Comparison of ENCODE assay signal across 1 cellular context in genomic region chr1:31931241-31932225, GRCh38.
A peak's percentile ranks its signal among the peaks of the same experiment; 100 is the strongest.
TF ChIP-seq lines count a peak whose summit lies in the region.

No MANE protein-coding gene starts in this region.

TF ChIP-seq in K562, 482 proteins besides CTCF, POLR2A, EP300 and RAD21 (continued from another document and continues in another):
- TF ChIP-seq ZSCAN29 (IDR thresholded peaks at IDR 0.05): no peak
- no peak for TF ChIP-seq NELFE (IDR thresholded peaks at IDR 0.05; ENCODE audit: insufficient read depth, insufficient read length)
- no peak for TF ChIP-seq ZBTB7A (IDR thresholded peaks at IDR 0.05; ENCODE audit: borderline replicate concordance, control insufficient read depth, low read depth, low read length)
- TF ChIP-seq DMBX1 (CRISPR knock-in tag; IDR thresholded peaks at IDR 0.05; ENCODE audit: borderline replicate concordance): no peak
- TF ChIP-seq SMARCE1 (IDR thresholded peaks at IDR 0.05): peak; percentile 84
- no peak for TF ChIP-seq SRSF7 (optimal IDR thresholded peaks at IDR 0.05; ENCODE audit: low read depth, low read length)
- TF ChIP-seq ZFP30 (CRISPR knock-in tag; IDR thresholded peaks at IDR 0.05; ENCODE audit: borderline replicate concordance): no peak
- no peak for TF ChIP-seq ILF3 (IDR thresholded peaks at IDR 0.05; ENCODE audit: borderline replicate concordance)
- TF ChIP-seq SOX6 (IDR thresholded peaks at IDR 0.05): peak; percentile 86
- TF ChIP-seq MTA3 (IDR thresholded peaks at IDR 0.05; ENCODE audit: borderline replicate concordance): no peak
- no peak for TF ChIP-seq ZBTB1 (CRISPR knock-in tag; IDR thresholded peaks at IDR 0.05; ENCODE audit: borderline replicate concordance, low read depth)
- TF ChIP-seq, protein P1, sequence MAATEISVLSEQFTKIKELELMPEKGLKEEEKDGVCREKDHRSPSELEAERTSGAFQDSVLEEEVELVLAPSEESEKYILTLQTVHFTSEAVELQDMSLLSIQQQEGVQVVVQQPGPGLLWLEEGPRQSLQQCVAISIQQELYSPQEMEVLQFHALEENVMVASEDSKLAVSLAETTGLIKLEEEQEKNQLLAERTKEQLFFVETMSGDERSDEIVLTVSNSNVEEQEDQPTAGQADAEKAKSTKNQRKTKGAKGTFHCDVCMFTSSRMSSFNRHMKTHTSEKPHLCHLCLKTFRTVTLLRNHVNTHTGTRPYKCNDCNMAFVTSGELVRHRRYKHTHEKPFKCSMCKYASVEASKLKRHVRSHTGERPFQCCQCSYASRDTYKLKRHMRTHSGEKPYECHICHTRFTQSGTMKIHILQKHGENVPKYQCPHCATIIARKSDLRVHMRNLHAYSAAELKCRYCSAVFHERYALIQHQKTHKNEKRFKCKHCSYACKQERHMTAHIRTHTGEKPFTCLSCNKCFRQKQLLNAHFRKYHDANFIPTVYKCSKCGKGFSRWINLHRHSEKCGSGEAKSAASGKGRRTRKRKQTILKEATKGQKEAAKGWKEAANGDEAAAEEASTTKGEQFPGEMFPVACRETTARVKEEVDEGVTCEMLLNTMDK (IDR thresholded peaks at IDR 0.05; ENCODE audit: borderline replicate concordance, insufficient read depth, low read depth, low read length, poor library complexity, severe bottlenecking): no peak
- TF ChIP-seq CBX5 (IDR thresholded peaks at IDR 0.05; ENCODE audit: borderline replicate concordance, low read depth): no peak
- TF ChIP-seq, protein P2, sequence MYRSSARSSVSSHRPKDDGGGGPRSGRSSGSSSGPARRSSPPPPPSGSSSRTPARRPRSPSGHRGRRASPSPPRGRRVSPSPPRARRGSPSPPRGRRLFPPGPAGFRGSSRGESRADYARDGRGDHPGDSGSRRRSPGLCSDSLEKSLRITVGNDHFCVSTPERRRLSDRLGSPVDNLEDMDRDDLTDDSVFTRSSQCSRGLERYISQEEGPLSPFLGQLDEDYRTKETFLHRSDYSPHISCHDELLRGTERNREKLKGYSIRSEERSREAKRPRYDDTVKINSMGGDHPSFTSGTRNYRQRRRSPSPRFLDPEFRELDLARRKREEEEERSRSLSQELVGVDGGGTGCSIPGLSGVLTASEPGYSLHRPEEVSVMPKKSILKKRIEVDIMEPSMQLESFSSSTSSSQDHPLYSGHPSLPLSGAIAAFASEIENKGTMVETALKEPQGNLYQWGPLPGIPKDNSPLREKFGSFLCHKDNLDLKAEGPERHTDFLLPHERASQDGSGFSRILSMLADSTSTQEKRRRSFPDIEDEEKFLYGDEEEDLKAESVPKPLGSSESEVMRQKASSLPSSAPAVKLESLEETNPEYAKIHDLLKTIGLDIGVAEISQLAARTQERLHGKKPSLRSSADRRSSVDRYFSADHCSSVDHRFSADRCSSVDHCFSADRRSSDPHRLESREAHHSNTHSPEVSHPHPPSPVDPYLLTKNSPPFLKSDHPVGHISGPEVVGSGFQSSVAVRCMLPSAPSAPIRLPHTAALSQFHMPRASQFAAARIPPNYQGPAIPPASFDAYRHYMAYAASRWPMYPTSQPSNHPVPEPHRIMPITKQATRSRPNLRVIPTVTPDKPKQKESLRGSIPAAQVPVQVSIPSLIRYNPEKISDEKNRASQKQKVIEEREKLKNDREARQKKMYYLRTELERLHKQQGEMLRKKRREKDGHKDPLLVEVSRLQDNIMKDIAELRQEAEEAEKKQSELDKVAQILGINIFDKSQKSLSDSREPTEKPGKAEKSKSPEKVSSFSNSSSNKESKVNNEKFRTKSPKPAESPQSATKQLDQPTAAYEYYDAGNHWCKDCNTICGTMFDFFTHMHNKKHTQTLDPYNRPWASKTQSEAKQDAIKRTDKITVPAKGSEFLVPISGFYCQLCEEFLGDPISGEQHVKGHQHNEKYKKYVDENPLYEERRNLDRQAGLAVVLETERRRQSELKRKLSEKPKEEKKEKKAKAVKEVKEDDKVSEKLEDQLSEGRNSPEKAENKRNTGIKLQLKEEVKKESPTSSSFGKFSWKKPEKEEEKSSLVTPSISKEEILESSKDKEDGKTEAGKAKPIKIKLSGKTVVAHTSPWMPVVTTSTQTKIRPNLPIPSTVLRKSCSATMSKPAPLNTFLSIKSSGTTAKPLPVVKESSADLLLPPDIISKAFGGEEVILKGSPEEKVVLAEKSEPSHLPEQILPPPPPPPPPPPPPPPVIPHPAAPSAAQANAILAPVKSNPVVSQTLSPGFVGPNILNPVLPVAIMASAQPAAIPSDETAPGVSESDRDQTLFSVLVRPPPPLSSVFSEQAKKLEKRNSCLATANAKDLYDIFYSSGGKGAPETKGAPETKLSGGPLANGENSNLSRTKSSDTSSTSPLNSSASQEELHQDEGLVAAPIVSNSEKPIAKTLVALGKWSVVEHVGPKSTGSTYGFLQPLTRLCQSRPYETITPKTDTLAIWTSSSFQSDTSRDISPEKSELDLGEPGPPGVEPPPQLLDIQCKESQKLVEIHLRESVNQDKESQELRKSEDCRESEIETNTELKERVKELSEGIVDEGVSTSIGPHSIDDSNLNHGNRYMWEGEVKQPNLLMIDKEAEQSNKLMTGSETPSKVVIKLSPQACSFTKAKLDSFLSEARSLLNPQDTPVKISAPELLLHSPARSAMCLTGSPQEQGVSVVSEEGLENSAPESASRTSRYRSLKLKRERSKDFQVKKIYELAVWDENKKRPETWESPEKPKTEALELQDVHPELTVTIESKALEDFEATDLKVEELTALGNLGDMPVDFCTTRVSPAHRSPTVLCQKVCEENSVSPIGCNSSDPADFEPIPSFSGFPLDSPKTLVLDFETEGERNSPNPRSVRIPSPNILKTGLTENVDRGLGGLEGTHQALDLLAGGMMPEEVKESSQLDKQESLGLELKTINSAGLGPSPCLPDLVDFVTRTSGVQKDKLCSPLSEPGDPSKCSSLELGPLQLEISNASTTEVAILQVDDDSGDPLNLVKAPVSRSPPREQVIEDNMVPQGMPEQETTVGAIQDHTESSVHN (IDR thresholded peaks at IDR 0.05; ENCODE audit: borderline replicate concordance in 1 of 2, low read depth in 1 of 2): 0 out of 4 replicates have a peak, but pooled peaks of 1 of the 2 experiments have one; percentile 15
- no peak for TF ChIP-seq ZNF583 (CRISPR knock-in tag; IDR thresholded peaks at IDR 0.05)
- no peak for TF ChIP-seq BCL6 (CRISPR knock-in tag; IDR thresholded peaks at IDR 0.05)
- no peak for TF ChIP-seq YBX1 (IDR thresholded peaks at IDR 0.05)
- TF ChIP-seq TRIM24 (IDR thresholded peaks at IDR 0.05): 0 out of 4 replicates have a peak, but pooled peaks of 1 of the 2 experiments have one; percentile 16
- no peak for TF ChIP-seq TFAP4 (CRISPR knock-in tag; IDR thresholded peaks at IDR 0.05; ENCODE audit: borderline replicate concordance)
- TF ChIP-seq, protein P3, sequence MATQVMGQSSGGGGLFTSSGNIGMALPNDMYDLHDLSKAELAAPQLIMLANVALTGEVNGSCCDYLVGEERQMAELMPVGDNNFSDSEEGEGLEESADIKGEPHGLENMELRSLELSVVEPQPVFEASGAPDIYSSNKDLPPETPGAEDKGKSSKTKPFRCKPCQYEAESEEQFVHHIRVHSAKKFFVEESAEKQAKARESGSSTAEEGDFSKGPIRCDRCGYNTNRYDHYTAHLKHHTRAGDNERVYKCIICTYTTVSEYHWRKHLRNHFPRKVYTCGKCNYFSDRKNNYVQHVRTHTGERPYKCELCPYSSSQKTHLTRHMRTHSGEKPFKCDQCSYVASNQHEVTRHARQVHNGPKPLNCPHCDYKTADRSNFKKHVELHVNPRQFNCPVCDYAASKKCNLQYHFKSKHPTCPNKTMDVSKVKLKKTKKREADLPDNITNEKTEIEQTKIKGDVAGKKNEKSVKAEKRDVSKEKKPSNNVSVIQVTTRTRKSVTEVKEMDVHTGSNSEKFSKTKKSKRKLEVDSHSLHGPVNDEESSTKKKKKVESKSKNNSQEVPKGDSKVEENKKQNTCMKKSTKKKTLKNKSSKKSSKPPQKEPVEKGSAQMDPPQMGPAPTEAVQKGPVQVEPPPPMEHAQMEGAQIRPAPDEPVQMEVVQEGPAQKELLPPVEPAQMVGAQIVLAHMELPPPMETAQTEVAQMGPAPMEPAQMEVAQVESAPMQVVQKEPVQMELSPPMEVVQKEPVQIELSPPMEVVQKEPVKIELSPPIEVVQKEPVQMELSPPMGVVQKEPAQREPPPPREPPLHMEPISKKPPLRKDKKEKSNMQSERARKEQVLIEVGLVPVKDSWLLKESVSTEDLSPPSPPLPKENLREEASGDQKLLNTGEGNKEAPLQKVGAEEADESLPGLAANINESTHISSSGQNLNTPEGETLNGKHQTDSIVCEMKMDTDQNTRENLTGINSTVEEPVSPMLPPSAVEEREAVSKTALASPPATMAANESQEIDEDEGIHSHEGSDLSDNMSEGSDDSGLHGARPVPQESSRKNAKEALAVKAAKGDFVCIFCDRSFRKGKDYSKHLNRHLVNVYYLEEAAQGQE (CRISPR knock-in tag; IDR thresholded peaks at IDR 0.05; ENCODE audit: low read depth): no peak
- 0 out of 2 replicates have a peak, but pooled peaks have one; percentile 40 for TF ChIP-seq ZNF644 (tag; IDR thresholded peaks at IDR 0.05; ENCODE audit: low read depth)
- TF ChIP-seq PCBP1 (IDR thresholded peaks at IDR 0.05; ENCODE audit: low read depth, low read length, poor library complexity, severe bottlenecking): no peak
- TF ChIP-seq, protein P4, sequence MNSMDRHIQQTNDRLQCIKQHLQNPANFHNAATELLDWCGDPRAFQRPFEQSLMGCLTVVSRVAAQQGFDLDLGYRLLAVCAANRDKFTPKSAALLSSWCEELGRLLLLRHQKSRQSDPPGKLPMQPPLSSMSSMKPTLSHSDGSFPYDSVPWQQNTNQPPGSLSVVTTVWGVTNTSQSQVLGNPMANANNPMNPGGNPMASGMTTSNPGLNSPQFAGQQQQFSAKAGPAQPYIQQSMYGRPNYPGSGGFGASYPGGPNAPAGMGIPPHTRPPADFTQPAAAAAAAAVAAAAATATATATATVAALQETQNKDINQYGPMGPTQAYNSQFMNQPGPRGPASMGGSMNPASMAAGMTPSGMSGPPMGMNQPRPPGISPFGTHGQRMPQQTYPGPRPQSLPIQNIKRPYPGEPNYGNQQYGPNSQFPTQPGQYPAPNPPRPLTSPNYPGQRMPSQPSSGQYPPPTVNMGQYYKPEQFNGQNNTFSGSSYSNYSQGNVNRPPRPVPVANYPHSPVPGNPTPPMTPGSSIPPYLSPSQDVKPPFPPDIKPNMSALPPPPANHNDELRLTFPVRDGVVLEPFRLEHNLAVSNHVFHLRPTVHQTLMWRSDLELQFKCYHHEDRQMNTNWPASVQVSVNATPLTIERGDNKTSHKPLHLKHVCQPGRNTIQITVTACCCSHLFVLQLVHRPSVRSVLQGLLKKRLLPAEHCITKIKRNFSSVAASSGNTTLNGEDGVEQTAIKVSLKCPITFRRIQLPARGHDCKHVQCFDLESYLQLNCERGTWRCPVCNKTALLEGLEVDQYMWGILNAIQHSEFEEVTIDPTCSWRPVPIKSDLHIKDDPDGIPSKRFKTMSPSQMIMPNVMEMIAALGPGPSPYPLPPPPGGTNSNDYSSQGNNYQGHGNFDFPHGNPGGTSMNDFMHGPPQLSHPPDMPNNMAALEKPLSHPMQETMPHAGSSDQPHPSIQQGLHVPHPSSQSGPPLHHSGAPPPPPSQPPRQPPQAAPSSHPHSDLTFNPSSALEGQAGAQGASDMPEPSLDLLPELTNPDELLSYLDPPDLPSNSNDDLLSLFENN (IDR thresholded peaks at IDR 0.05; ENCODE audit: low read depth in 2 of 2, low read length in 2 of 2): no peak
- TF ChIP-seq NCOA1 (IDR thresholded peaks at IDR 0.05; ENCODE audit: low read depth): no peak
- TF ChIP-seq, protein P5, sequence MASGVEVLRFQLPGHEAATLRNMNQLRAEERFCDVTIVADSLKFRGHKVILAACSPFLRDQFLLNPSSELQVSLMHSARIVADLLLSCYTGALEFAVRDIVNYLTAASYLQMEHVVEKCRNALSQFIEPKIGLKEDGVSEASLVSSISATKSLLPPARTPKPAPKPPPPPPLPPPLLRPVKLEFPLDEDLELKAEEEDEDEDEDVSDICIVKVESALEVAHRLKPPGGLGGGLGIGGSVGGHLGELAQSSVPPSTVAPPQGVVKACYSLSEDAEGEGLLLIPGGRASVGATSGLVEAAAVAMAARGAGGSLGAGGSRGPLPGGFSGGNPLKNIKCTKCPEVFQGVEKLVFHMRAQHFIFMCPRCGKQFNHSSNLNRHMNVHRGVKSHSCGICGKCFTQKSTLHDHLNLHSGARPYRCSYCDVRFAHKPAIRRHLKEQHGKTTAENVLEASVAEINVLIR (CRISPR knock-in tag; IDR thresholded peaks at IDR 0.05): no peak
- TF ChIP-seq, protein P6, sequence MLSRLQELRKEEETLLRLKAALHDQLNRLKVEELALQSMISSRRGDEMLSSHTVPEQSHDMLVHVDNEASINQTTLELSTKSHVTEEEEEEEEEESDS (CRISPR knock-in tag; IDR thresholded peaks at IDR 0.05): no peak
- TF ChIP-seq ZNF384 (IDR thresholded peaks at IDR 0.05; ENCODE audit: low read depth, low read length): no peak
- peak; percentile 10 for TF ChIP-seq SMARCB1 (IDR thresholded peaks at IDR 0.05; ENCODE audit: insufficient read length, low read depth)
- TF ChIP-seq, protein P7, sequence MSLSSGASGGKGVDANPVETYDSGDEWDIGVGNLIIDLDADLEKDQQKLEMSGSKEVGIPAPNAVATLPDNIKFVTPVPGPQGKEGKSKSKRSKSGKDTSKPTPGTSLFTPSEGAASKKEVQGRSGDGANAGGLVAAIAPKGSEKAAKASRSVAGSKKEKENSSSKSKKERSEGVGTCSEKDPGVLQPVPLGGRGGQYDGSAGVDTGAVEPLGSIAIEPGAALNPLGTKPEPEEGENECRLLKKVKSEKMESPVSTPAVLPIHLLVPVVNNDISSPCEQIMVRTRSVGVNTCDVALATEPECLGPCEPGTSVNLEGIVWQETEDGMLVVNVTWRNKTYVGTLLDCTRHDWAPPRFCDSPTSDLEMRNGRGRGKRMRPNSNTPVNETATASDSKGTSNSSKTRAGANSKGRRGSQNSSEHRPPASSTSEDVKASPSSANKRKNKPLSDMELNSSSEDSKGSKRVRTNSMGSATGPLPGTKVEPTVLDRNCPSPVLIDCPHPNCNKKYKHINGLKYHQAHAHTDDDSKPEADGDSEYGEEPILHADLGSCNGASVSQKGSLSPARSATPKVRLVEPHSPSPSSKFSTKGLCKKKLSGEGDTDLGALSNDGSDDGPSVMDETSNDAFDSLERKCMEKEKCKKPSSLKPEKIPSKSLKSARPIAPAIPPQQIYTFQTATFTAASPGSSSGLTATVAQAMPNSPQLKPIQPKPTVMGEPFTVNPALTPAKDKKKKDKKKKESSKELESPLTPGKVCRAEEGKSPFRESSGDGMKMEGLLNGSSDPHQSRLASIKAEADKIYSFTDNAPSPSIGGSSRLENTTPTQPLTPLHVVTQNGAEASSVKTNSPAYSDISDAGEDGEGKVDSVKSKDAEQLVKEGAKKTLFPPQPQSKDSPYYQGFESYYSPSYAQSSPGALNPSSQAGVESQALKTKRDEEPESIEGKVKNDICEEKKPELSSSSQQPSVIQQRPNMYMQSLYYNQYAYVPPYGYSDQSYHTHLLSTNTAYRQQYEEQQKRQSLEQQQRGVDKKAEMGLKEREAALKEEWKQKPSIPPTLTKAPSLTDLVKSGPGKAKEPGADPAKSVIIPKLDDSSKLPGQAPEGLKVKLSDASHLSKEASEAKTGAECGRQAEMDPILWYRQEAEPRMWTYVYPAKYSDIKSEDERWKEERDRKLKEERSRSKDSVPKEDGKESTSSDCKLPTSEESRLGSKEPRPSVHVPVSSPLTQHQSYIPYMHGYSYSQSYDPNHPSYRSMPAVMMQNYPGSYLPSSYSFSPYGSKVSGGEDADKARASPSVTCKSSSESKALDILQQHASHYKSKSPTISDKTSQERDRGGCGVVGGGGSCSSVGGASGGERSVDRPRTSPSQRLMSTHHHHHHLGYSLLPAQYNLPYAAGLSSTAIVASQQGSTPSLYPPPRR (CRISPR knock-in tag; IDR thresholded peaks at IDR 0.05; ENCODE audit: borderline replicate concordance): no peak
- TF ChIP-seq PHF21A (IDR thresholded peaks at IDR 0.05; ENCODE audit: borderline replicate concordance, low read depth): no peak
- peak; percentile 68; the same call in 1 of the 2 replicates for TF ChIP-seq NFE2 (IDR thresholded peaks at IDR 0.05; ENCODE audit: low read depth)
